Comparison of ENCODE assay signal across 12 cellular contexts in the genomic region with DNA sequence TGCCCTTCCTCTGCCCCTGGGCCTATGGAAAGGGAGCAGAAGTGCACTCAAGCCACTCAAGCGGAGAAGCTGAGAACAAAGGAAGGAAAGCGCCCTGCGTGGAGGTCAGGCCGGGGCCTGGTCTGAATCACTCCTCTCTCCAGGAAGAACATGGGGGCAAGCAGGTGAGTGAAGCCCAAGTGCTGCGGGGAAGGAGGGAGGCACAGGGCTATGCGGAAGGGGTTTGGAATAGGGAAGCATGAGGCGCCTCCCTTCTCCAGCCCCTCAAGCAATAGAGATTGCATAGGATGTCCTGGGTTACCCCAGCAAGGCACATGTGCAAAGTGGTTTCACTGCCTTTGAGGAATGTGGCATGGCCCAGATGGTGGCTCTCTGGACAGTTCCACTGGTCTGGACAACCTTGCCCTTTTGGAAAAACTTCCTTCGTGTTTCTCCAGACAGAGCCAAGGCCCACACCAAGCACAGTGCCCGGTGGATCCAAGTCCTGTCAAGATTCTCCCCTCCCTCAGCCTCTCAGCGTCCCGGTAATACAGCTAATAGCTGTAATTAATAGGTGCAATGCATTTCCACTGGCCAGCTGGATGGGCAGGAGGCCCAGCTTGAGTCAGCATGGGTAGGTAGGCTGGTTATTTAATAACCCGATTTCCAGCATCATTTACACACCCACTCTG. TPM values are rescaled to one million over a fixed set of nuclear protein-coding genes. Genes with fewer than 3 reads are reported as not detected.
DNase-seq lines count a peak whose midpoint lies in the region; ATAC-seq, FAIRE-seq and TF ChIP-seq lines count a peak whose summit lies in the region.
"Had no signal": no experiment of that assay in that cellular context is flagged by ENCODE, and none has a peak within 500 bp of the region (broad histone marks: within the 10 kb centered on the region; RNA-seq: fewer than 3 reads in every experiment).

No MANE protein-coding gene starts in this region.

- H3K9me3 Mint-ChIP-seq in activated CD8-positive, alpha-beta T cell treated with anti-CD3 and anti-CD28 coated beads, Interleukin-2, amount 10 ng/mL, durations not matched to agents 7 days and 5 days (ENCODE audit: insufficient read depth), result no peaks in the 10 kb centered on the region
- no peaks in the 10 kb centered on the region for H3K9me3 Mint-ChIP-seq in activated CD8-positive, alpha-beta T cell treated with anti-CD3 and anti-CD28 coated beads for 36 hours
- no peaks in the 10 kb centered on the region for H3K9me3 Mint-ChIP-seq in CD4-positive, alpha-beta memory T cell

- no peak for ATAC-seq in activated CD8-positive, alpha-beta T cell treated with anti-CD3 and anti-CD28 coated beads, Interleukin-2, amount 10 ng/mL, durations not matched to agents 7 days and 5 days
- no peak for ATAC-seq in activated CD8-positive, alpha-beta T cell treated with anti-CD3 and anti-CD28 coated beads for 36 hours
- ATAC-seq: stimulated activated naive CD8-positive, alpha-beta T cell treated with anti-CD3 and anti-CD28 coated beads, Interleukin-15, Interleukin-2, amounts not matched to agents 100 U/mL and 50 U/mL, for 24 hours had no signal

- CTCF ChIA-PET in activated CD8-positive, alpha-beta T cell treated with anti-CD3 and anti-CD28 coated beads, Interleukin-2, amount 10 ng/mL, durations not matched to agents 7 days and 5 days (lab: Charles Lee), result interaction anchor here (1.1 to 11.4 kb wide), 7 partner anchors 11 to 169 kb away, joined by 3 to 84 read pairs (median 10); no protein-coding TSS in a partner anchor
- CTCF ChIA-PET in activated CD8-positive, alpha-beta T cell treated with anti-CD3 and anti-CD28 coated beads for 36 hours (lab: Charles Lee), result interaction anchor here (1.2 to 4.6 kb wide), 5 partner anchors 11 to 88 kb away, joined by 3 to 42 read pairs (median 7); partner anchors contain the start of gene BLACAT1
- CTCF ChIA-PET in CD4-positive, alpha-beta memory T cell (lab: Charles Lee; ENCODE audit: partially characterized antibody), result interaction anchor here (1.3 to 2.7 kb wide), 4 partner anchors 40 to 46 kb away, joined by 5 to 11 read pairs (median 7); no protein-coding TSS in a partner anchor

- FAIRE-seq in RCC 7860 (lab: Jason Lieb, UNC), result peak; percentile 83
- no peak for FAIRE-seq in kidney (lab: Jason Lieb, UNC)

- H3K4me1 Mint-ChIP-seq in activated CD8-positive, alpha-beta T cell treated with anti-CD3 and anti-CD28 coated beads, Interleukin-2, amount 10 ng/mL, durations not matched to agents 7 days and 5 days (ENCODE audit: low read depth), result peaks cover 26% of the 10 kb centered on the region
- H3K4me1 Mint-ChIP-seq in activated CD8-positive, alpha-beta T cell treated with anti-CD3 and anti-CD28 coated beads for 36 hours (ENCODE audit: low read depth), result peaks cover 22% of the 10 kb centered on the region
- H3K4me1 Mint-ChIP-seq in CD4-positive, alpha-beta memory T cell, result peaks cover 24 to 34% (median 26%) of the 10 kb centered on the region in 4 donors

- H3K27me3 Mint-ChIP-seq in activated CD8-positive, alpha-beta T cell treated with anti-CD3 and anti-CD28 coated beads, Interleukin-2, amount 10 ng/mL, durations not matched to agents 7 days and 5 days (ENCODE audit: low read depth), result peaks cover 2% of the 10 kb centered on the region
- no peaks in the 10 kb centered on the region for H3K27me3 Mint-ChIP-seq in activated CD8-positive, alpha-beta T cell treated with anti-CD3 and anti-CD28 coated beads for 36 hours
- no peaks in the 10 kb centered on the region for H3K27me3 Mint-ChIP-seq in CD4-positive, alpha-beta memory T cell

- no peak for TF ChIP-seq CTCF in activated CD8-positive, alpha-beta T cell treated with anti-CD3 and anti-CD28 coated beads for 36 hours (IDR thresholded peaks at IDR 0.05)
- no peak for TF ChIP-seq CTCF in kidney (IDR thresholded peaks at IDR 0.05; ENCODE audit: borderline replicate concordance, extremely low read depth, insufficient read depth)

- intact Hi-C loops in activated CD8-positive, alpha-beta T cell treated with anti-CD3 and anti-CD28 coated beads for 36 hours (cut with micrococcal nuclease), result no loop called here
- intact Hi-C loops in kidney (cut with DNase I), result no loop called here
- intact Hi-C loops in CD4-positive, alpha-beta memory T cell (cut with micrococcal nuclease), result loop anchor here (5.0 kb wide), 1 partner anchor 40 kb away; no protein-coding TSS in a partner anchor

- H3K36me3 ChIP-seq in kidney (ENCODE audit: control insufficient read depth in 1 of 2, insufficient read depth in 2 of 2, low read length in 2 of 2), result no peaks in the 10 kb centered on the region
- no peaks in the 10 kb centered on the region for H3K36me3 ChIP-seq in CD4-positive, alpha-beta memory T cell (ENCODE audit: insufficient read depth, low read length)

- no peak overlapping the region for H3K4me3 ChIP-seq in kidney (ENCODE audit: low read length in 2 of 2)
- no peak overlapping the region for H3K4me3 ChIP-seq in CD4-positive, alpha-beta memory T cell (ENCODE audit: low read length in 2 of 2)

- POLR2A ChIA-PET in activated CD8-positive, alpha-beta T cell treated with anti-CD3 and anti-CD28 coated beads, Interleukin-2, amount 10 ng/mL, durations not matched to agents 7 days and 5 days (lab: Charles Lee), result no interaction called here
- POLR2A ChIA-PET in activated CD8-positive, alpha-beta T cell treated with anti-CD3 and anti-CD28 coated beads for 36 hours (lab: Charles Lee), result interaction anchor here (0.6 kb wide), 1 partner anchor 18 kb away, joined by 3 read pairs; no protein-coding TSS in a partner anchor
- POLR2A ChIA-PET in CD4-positive, alpha-beta memory T cell (lab: Charles Lee; ENCODE audit: partially characterized antibody), result no interaction called here

- H3K4me3 Mint-ChIP-seq in activated CD8-positive, alpha-beta T cell treated with anti-CD3 and anti-CD28 coated beads, Interleukin-2, amount 10 ng/mL, durations not matched to agents 7 days and 5 days, result no peak overlapping the region
- H3K4me3 Mint-ChIP-seq in activated CD8-positive, alpha-beta T cell treated with anti-CD3 and anti-CD28 coated beads for 36 hours, result no peak overlapping the region
- H3K4me3 Mint-ChIP-seq in CD4-positive, alpha-beta memory T cell, result peak overlapping the region in 2 of 8 donors; percentile 6 to 76

- peak overlapping the region; percentile 10 for H3K27ac Mint-ChIP-seq in activated CD8-positive, alpha-beta T cell treated with anti-CD3 and anti-CD28 coated beads, Interleukin-2, amount 10 ng/mL, durations not matched to agents 7 days and 5 days
- no peak overlapping the region for H3K27ac Mint-ChIP-seq in activated CD8-positive, alpha-beta T cell treated with anti-CD3 and anti-CD28 coated beads for 36 hours
- H3K27ac Mint-ChIP-seq in CD4-positive, alpha-beta memory T cell, result peak overlapping the region in 2 of 7 donors; percentile 13 to 78

- no peaks in the 10 kb centered on the region for H3K27me3 ChIP-seq in CD4-positive, alpha-beta memory T cell (ENCODE audit: insufficient read depth, low read length)

- H3K4me1 ChIP-seq in kidney (ENCODE audit: control insufficient read depth in 1 of 2, insufficient read depth in 1 of 2, low read depth in 1 of 2, low read length in 2 of 2), result peaks cover 39 to 48% of the 10 kb centered on the region in 2 donors
- H3K4me1 ChIP-seq in CD4-positive, alpha-beta memory T cell (ENCODE audit: insufficient read depth, low read length), result peaks cover 28% of the 10 kb centered on the region

- peak overlapping the region; percentile 4 to 81 for H3K27ac ChIP-seq in kidney (ENCODE audit: low read depth in 2 of 2, low read length in 2 of 2)
- no peak overlapping the region for H3K27ac ChIP-seq in CD4-positive, alpha-beta memory T cell (ENCODE audit: low read depth, low read length)

- DNase-seq in activated CD8-positive, alpha-beta T cell treated with anti-CD3 and anti-CD28 coated beads, Interleukin-2, amount 10 ng/mL, durations not matched to agents 7 days and 5 days, result no peak
- DNase-seq in activated CD8-positive, alpha-beta T cell treated with anti-CD3 and anti-CD28 coated beads for 36 hours, result no peak
- peak; percentile 50 for DNase-seq in RCC 7860 (ENCODE audit: low spot score)
- DNase-seq in kidney, result peak; percentile 88
- DNase-seq in superior temporal gyrus (ENCODE audit: extremely low spot score), result peak; percentile 8
- no peak for DNase-seq in GDM1 (lab: John Stamatoyannopoulos, UW)
- no peak for DNase-seq in 8988T
- DNase-seq in CD4-positive, alpha-beta memory T cell, result no peak
- DNase-seq: activated CD4-positive, alpha-beta T cell treated with anti-CD3 and anti-CD28 coated beads, Interleukin-2, amount 50 U/mL, for 4 hours; stimulated activated naive CD8-positive, alpha-beta T cell treated with anti-CD3 and anti-CD28 coated beads, Interleukin-15, Interleukin-2, amounts not matched to agents 100 U/mL and 50 U/mL, for 24 hours had no signal

- H3K9ac ChIP-seq in kidney (ENCODE audit: low read length in 2 of 2), result peak overlapping the region in 1 of 2 donors; percentile 10

- H3K9me3 ChIP-seq in kidney (ENCODE audit: control insufficient read depth in 1 of 2, low read length in 2 of 2), result no peaks in the 10 kb centered on the region
- no peaks in the 10 kb centered on the region for H3K9me3 ChIP-seq in CD4-positive, alpha-beta memory T cell (ENCODE audit: control insufficient read depth in 1 of 2, low read length in 2 of 2)

- H3K36me3 Mint-ChIP-seq in activated CD8-positive, alpha-beta T cell treated with anti-CD3 and anti-CD28 coated beads, Interleukin-2, amount 10 ng/mL, durations not matched to agents 7 days and 5 days (ENCODE audit: low read depth), result no peaks in the 10 kb centered on the region
- no peaks in the 10 kb centered on the region for H3K36me3 Mint-ChIP-seq in activated CD8-positive, alpha-beta T cell treated with anti-CD3 and anti-CD28 coated beads for 36 hours (ENCODE audit: low read depth)
- H3K36me3 Mint-ChIP-seq in CD4-positive, alpha-beta memory T cell, result no peaks in the 10 kb centered on the region

RNA-seq across cellular contexts. Expression of gene BLACAT1, which starts 13.7 kb away (rescaled TPM):
- under 1 TPM; 0.16 TPM for total RNA-seq in activated CD8-positive, alpha-beta T cell treated with anti-CD3 and anti-CD28 coated beads, Interleukin-2, amount 10 ng/mL, durations not matched to agents 7 days and 5 days
- total RNA-seq in activated CD8-positive, alpha-beta T cell treated with anti-CD3 and anti-CD28 coated beads for 36 hours, result under 1 TPM in 1 of 2 experiments, not detected in 1; 0.13 TPM
- 4.3 TPM for total RNA-seq in kidney
- polyA plus RNA-seq in kidney (ENCODE audit: insufficient read depth, low read depth, low replicate concordance), result 0.37 TPM
- total RNA-seq in CD4-positive, alpha-beta memory T cell, result under 1 TPM; 0.42 to 0.44 TPM
- polyA plus RNA-seq in CD4-positive, alpha-beta memory T cell, result not detected
- total RNA-seq: liver, RPMI7951 had no signal
- polyA plus RNA-seq: liver had no signal

RNA-seq across cellular contexts. Expression of gene LEMD1, which starts 20.3 kb away (rescaled TPM):
- under 1 TPM in 1 of 2 experiments, not detected in 1; 0.78 TPM for total RNA-seq in activated CD8-positive, alpha-beta T cell treated with anti-CD3 and anti-CD28 coated beads, Interleukin-2, amount 10 ng/mL, durations not matched to agents 7 days and 5 days
- under 1 TPM; 0.58 to 0.81 TPM for total RNA-seq in activated CD8-positive, alpha-beta T cell treated with anti-CD3 and anti-CD28 coated beads for 36 hours
- 6.5 TPM for total RNA-seq in kidney
- polyA plus RNA-seq in kidney (ENCODE audit: insufficient read depth, low read depth, low replicate concordance), result not detected
- 1 to 10 TPM in 1 of 2 experiments, not detected in 1; 1.3 TPM for total RNA-seq in CD4-positive, alpha-beta memory T cell
- not detected for polyA plus RNA-seq in CD4-positive, alpha-beta memory T cell
- total RNA-seq: liver, RPMI7951 had no signal
- polyA plus RNA-seq: liver had no signal

Comparison
In these comparisons a context has a peak if more than half of its experiments do, and no peak if none do; other contexts are left out.
1. DNase-seq: peak in RCC 7860 (single experiment), kidney (single experiment) and superior temporal gyrus (single experiment); none in activated CD8-positive, alpha-beta T cell treated with anti-CD3 and anti-CD28 coated beads, Interleukin-2, amount 10 ng/mL, durations not matched to agents 7 days and 5 days (single experiment), activated CD8-positive, alpha-beta T cell treated with anti-CD3 and anti-CD28 coated beads for 36 hours (single experiment), GDM1 (single experiment), 8988T (single experiment) and CD4-positive, alpha-beta memory T cell (0 of 5).